ENCODE assay signal across 27 cellular contexts in the genomic region with DNA sequence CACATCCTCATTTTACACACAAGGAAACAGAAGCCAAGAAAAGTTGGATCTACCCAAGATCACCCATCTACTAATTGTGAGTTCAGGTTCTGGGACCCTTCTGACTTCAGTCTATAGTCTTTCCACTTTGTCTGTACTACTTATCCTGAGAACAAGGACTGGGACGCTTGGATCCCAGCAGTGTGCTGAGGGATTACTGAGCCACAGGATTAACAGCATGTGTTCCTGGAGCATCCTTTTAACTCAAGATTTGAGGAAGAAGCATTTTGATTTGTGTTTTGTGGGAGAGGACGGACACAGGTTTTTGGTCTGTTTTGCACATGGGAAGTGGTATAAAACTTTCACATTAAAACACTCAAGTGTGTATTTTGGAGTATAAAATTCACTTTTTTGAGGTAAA. TPM values are rescaled to one million over a fixed set of nuclear protein-coding genes. Genes with fewer than 3 reads are reported as not detected.
"Had no signal": no experiment of that assay in that cellular context is flagged by ENCODE, and none has a peak within 500 bp of the region (broad histone marks: within the 10 kb centered on the region; RNA-seq: fewer than 3 reads in every experiment).

No MANE protein-coding gene starts in this region.

- DNase-seq: activated CD4-positive, alpha-beta memory T cell treated with anti-CD3 and anti-CD28 coated beads for 36 hours; activated CD4-positive, alpha-beta T cell treated with anti-CD3 and anti-CD28 coated beads, Interleukin-2, amount 10 ng/mL, durations not matched to agents 7 days and 5 days; activated CD4-positive, CD25-positive, alpha-beta regulatory T cell; activated CD8-positive, alpha-beta memory T cell treated with anti-CD3 and anti-CD28 coated beads for 24 hours; activated gamma-delta T cell treated with Interleukin-2 at 50 U/mL for 16 hours; activated naive CD4-positive, alpha-beta T cell treated with anti-CD3 and anti-CD28 coated beads, Interleukin-2, amount 10 ng/mL, durations not matched to agents 7 days and 5 days; activated T-cell treated with anti-CD3 and anti-CD28 coated beads, Interleukin-2, amount 50 U/mL, for 4 hours; body of pancreas; MM.1S; NCI-H1105; NCI-H1436; NCI-H1694 treated with DMSO at 0.1 percent for 48 hours; NCI-H2029 treated with DMSO at 0.1 percent for 48 hours; NCI-H345; NCI-H510A; NCI-H526 treated with DMSO at 0.1 percent for 48 hours; Peyer's patch; Right ventricle myocardium superior; T-helper 9 cell had no signal

- H3K4me1 ChIP-seq: ascending aorta, Peyer's patch had no signal

- ATAC-seq: activated T-cell treated with anti-CD3 and anti-CD28 coated beads, Interleukin-2, amount 50 U/mL, for 4 hours; body of pancreas; SK-N-SH treated with all-trans-retinoic acid at 6 μM for 48 hours had no signal

- H3K4me3 Mint-ChIP-seq: activated CD4-positive, alpha-beta memory T cell treated with anti-CD3 and anti-CD28 coated beads for 36 hours; activated CD4-positive, alpha-beta T cell treated with anti-CD3 and anti-CD28 coated beads, Interleukin-2, amount 10 ng/mL, durations not matched to agents 7 days and 5 days; activated naive CD4-positive, alpha-beta T cell treated with anti-CD3 and anti-CD28 coated beads, Interleukin-2, amount 10 ng/mL, durations not matched to agents 7 days and 5 days; activated T-cell treated with anti-CD3 and anti-CD28 coated beads, Interleukin-2, amount 50 U/mL, for 4 hours; central memory CD8-positive, alpha-beta T cell; T-helper 1 cell treated with Interleukin-12 subunit alpha and Interleukin-12 subunit beta and Interleukin-4 antibody, amounts not matched to agents 30 μg/mL and 1 μg/mL, for 36 hours had no signal

- H3K9me3 ChIP-seq: ascending aorta, body of pancreas, Peyer's patch, SJSA1 had no signal

- H3K9me3 Mint-ChIP-seq: activated CD4-positive, alpha-beta memory T cell treated with anti-CD3 and anti-CD28 coated beads for 36 hours; activated CD4-positive, alpha-beta T cell treated with anti-CD3 and anti-CD28 coated beads, Interleukin-2, amount 10 ng/mL, durations not matched to agents 7 days and 5 days; activated T-cell treated with anti-CD3 and anti-CD28 coated beads, Interleukin-2, amount 50 U/mL, for 4 hours; activated T-helper 2 cell treated with anti-CD3 and anti-CD28 coated beads, Interferon-gamma antibody, Interleukin-2, Interleukin-4, amounts not matched to agents 10 μg/mL and 5 μg/mL and 100 μg/mL, durations not matched to agents 14 hours and 24 hours and 36 hours; central memory CD8-positive, alpha-beta T cell; T-helper 1 cell treated with Interleukin-12 subunit alpha and Interleukin-12 subunit beta and Interleukin-4 antibody, amounts not matched to agents 30 μg/mL and 1 μg/mL, for 36 hours had no signal

- H3K27me3 ChIP-seq: ascending aorta, body of pancreas, Peyer's patch had no signal

- FAIRE-seq: bronchial epithelial cell had no signal

- H3K36me3 Mint-ChIP-seq: activated CD4-positive, alpha-beta memory T cell treated with anti-CD3 and anti-CD28 coated beads for 36 hours had no signal

- H3K27ac ChIP-seq: ascending aorta, body of pancreas, Peyer's patch, RWPE1, SJSA1 had no signal

- H3K36me3 ChIP-seq: ascending aorta, Peyer's patch, SJSA1 had no signal

- H3K4me3 ChIP-seq: ascending aorta, body of pancreas, Peyer's patch, SJSA1 had no signal

- H3K27ac Mint-ChIP-seq: activated CD4-positive, alpha-beta memory T cell treated with anti-CD3 and anti-CD28 coated beads for 36 hours; activated CD4-positive, alpha-beta T cell treated with anti-CD3 and anti-CD28 coated beads, Interleukin-2, amount 10 ng/mL, durations not matched to agents 7 days and 5 days; activated naive CD4-positive, alpha-beta T cell treated with anti-CD3 and anti-CD28 coated beads, Interleukin-2, amount 10 ng/mL, durations not matched to agents 7 days and 5 days; activated T-helper 2 cell treated with anti-CD3 and anti-CD28 coated beads, Interferon-gamma antibody, Interleukin-2, Interleukin-4, amounts not matched to agents 10 μg/mL and 5 μg/mL and 100 μg/mL, durations not matched to agents 14 hours and 24 hours and 36 hours; T-helper 1 cell treated with Interleukin-12 subunit alpha and Interleukin-12 subunit beta and Interleukin-4 antibody, amounts not matched to agents 30 μg/mL and 1 μg/mL, for 36 hours had no signal

- H3K27me3 Mint-ChIP-seq: activated CD4-positive, alpha-beta memory T cell treated with anti-CD3 and anti-CD28 coated beads for 36 hours; activated CD4-positive, alpha-beta T cell treated with anti-CD3 and anti-CD28 coated beads, Interleukin-2, amount 10 ng/mL, durations not matched to agents 7 days and 5 days; activated naive CD4-positive, alpha-beta T cell treated with anti-CD3 and anti-CD28 coated beads, Interleukin-2, amount 10 ng/mL, durations not matched to agents 7 days and 5 days; central memory CD8-positive, alpha-beta T cell had no signal

RNA-seq across cellular contexts. Expression of a gene that starts 36.6 kb away (rescaled TPM):
- total RNA-seq: activated T-cell treated with anti-CD3 and anti-CD28 coated beads, Interleukin-2, amount 50 U/mL, for 4 hours; activated T-helper 2 cell treated with anti-CD3 and anti-CD28 coated beads, Interferon-gamma antibody, Interleukin-2, Interleukin-4, amounts not matched to agents 10 μg/mL and 5 μg/mL and 100 μg/mL, durations not matched to agents 14 hours and 24 hours and 36 hours had no signal
